ENCODE assay signal across 2 cellular contexts in the genomic region with DNA sequence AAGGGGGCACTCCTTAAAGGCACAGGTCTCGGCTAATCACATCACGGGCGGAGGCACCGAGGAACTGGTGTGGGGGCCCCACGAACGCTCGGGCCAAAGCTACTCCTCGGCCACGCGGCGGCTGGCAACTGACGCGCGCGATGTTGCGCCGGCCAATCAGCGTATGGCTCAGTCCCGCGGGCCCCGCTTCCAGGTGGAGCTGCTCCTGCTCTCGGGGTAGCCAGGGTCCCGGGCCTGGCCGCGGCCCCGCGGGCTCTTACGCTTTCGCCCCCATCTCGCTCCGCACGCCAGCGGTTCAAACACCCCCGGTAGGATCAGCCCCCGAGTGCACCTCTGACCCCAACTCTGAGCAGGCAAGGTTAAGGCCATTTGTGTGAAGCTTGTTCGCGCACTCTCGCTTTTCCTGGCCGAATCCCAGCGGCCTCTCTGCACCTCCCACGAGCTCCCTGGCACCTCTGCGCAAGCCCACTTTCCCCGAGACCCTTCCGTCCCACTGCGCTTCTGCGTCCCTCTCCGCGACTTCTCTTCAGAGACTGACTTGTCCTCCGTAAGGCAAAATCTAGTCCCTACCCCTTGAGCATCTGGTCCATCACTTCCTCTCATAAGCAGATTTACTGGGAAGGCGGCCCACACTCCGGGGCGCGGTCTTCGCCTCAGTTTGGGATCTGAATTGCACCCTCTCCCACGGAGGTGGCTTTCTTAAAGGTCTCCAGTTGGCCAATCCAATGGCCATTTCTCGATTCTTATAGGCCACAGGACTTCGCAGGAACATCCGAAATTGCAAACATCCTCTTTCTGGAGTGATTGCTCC.
A peak's percentile ranks its signal among the peaks of the same experiment; 100 is the strongest.
TF ChIP-seq lines count a peak whose summit lies in the region.

No MANE protein-coding gene starts in this region.

TF ChIP-seq in IMR-90, 13 proteins besides CTCF, POLR2A, EP300 and RAD21:
- TF ChIP-seq, protein P1, sequence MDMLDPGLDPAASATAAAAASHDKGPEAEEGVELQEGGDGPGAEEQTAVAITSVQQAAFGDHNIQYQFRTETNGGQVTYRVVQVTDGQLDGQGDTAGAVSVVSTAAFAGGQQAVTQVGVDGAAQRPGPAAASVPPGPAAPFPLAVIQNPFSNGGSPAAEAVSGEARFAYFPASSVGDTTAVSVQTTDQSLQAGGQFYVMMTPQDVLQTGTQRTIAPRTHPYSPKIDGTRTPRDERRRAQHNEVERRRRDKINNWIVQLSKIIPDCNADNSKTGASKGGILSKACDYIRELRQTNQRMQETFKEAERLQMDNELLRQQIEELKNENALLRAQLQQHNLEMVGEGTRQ (IDR thresholded peaks at IDR 0.05; ENCODE audit: low read depth, low read length): no peak
- TF ChIP-seq MAFK (IDR thresholded peaks at IDR 0.05; ENCODE audit: low read depth, low read length) (no peak), FOS (IDR thresholded peaks at IDR 0.05; ENCODE audit: low read depth, low read length) (no peak), MAZ (IDR thresholded peaks at IDR 0.05; ENCODE audit: borderline replicate concordance, low read depth, low read length) (no peak), NFE2L2 (IDR thresholded peaks at IDR 0.05; ENCODE audit: low read depth, low read length) (no peak), BHLHE40 (IDR thresholded peaks at IDR 0.05; ENCODE audit: low read depth, low read length) (no peak), MXI1 (IDR thresholded peaks at IDR 0.05; ENCODE audit: borderline replicate concordance, low read depth, low read length) (no peak), CEBPB (IDR thresholded peaks at IDR 0.05; ENCODE audit: low read depth, low read length) (no peak), RFX5 (IDR thresholded peaks at IDR 0.05; ENCODE audit: low read depth, low read length) (no peak), RCOR1 (IDR thresholded peaks at IDR 0.05; ENCODE audit: insufficient replicate concordance, low read length) (no peak), SMC3 (IDR thresholded peaks at IDR 0.05; ENCODE audit: low read depth, low read length) (no peak)

TF ChIP-seq in H1, 55 proteins besides CTCF, POLR2A, EP300 and RAD21:
- TF ChIP-seq, protein P2, sequence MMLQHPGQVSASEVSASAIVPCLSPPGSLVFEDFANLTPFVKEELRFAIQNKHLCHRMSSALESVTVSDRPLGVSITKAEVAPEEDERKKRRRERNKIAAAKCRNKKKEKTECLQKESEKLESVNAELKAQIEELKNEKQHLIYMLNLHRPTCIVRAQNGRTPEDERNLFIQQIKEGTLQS (IDR thresholded peaks at IDR 0.05; ENCODE audit: insufficient read depth, low read depth, low read length): no peak
- TF ChIP-seq, protein P3, sequence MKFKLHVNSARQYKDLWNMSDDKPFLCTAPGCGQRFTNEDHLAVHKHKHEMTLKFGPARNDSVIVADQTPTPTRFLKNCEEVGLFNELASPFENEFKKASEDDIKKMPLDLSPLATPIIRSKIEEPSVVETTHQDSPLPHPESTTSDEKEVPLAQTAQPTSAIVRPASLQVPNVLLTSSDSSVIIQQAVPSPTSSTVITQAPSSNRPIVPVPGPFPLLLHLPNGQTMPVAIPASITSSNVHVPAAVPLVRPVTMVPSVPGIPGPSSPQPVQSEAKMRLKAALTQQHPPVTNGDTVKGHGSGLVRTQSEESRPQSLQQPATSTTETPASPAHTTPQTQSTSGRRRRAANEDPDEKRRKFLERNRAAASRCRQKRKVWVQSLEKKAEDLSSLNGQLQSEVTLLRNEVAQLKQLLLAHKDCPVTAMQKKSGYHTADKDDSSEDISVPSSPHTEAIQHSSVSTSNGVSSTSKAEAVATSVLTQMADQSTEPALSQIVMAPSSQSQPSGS (IDR thresholded peaks at IDR 0.05; ENCODE audit: low read length): no peak
- TF ChIP-seq TAF1 (IDR thresholded peaks at IDR 0.05; ENCODE audit: low read depth, low read length) (no peak), EGR1 (IDR thresholded peaks at IDR 0.05; ENCODE audit: borderline replicate concordance, low read depth, low read length) (no peak), EZH2 (IDR thresholded peaks at IDR 0.05; ENCODE audit: low read depth, low read length, severe bottlenecking) (peak; percentile 42), YY1 (IDR thresholded peaks at IDR 0.05; ENCODE audit: low read depth, low read length) (no peak), CREB1 (IDR thresholded peaks at IDR 0.05) (0 out of 2 replicates have a peak, but pooled peaks have one; percentile 18), TAF7 (optimal IDR thresholded peaks at IDR 0.05; ENCODE audit: borderline replicate concordance, low read depth, low read length) (no peak), ZNF274 (IDR thresholded peaks at IDR 0.05; ENCODE audit: borderline replicate concordance, extremely low read depth, low read length) (no peak), POLR2AphosphoS5 (IDR thresholded peaks at IDR 0.05; ENCODE audit: low read depth, low read length) (no peak), KDM1A (IDR thresholded peaks at IDR 0.05; ENCODE audit: borderline replicate concordance, low read length) (no peak), KDM4A (IDR thresholded peaks at IDR 0.05; ENCODE audit: low read depth, low read length, severe bottlenecking) (peak; percentile 92)
- TF ChIP-seq, protein P4, sequence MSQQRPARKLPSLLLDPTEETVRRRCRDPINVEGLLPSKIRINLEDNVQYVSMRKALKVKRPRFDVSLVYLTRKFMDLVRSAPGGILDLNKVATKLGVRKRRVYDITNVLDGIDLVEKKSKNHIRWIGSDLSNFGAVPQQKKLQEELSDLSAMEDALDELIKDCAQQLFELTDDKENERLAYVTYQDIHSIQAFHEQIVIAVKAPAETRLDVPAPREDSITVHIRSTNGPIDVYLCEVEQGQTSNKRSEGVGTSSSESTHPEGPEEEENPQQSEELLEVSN (IDR thresholded peaks at IDR 0.05): peak; percentile 80
- TF ChIP-seq, protein P1 (IDR thresholded peaks at IDR 0.05; ENCODE audit: low read length): no peak
- TF ChIP-seq, protein P5, sequence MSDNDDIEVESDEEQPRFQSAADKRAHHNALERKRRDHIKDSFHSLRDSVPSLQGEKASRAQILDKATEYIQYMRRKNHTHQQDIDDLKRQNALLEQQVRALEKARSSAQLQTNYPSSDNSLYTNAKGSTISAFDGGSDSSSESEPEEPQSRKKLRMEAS (IDR thresholded peaks at IDR 0.05): peak; percentile 78
TF ChIP-seq in H1: peak in this region for 5.
